In the genomic region with DNA sequence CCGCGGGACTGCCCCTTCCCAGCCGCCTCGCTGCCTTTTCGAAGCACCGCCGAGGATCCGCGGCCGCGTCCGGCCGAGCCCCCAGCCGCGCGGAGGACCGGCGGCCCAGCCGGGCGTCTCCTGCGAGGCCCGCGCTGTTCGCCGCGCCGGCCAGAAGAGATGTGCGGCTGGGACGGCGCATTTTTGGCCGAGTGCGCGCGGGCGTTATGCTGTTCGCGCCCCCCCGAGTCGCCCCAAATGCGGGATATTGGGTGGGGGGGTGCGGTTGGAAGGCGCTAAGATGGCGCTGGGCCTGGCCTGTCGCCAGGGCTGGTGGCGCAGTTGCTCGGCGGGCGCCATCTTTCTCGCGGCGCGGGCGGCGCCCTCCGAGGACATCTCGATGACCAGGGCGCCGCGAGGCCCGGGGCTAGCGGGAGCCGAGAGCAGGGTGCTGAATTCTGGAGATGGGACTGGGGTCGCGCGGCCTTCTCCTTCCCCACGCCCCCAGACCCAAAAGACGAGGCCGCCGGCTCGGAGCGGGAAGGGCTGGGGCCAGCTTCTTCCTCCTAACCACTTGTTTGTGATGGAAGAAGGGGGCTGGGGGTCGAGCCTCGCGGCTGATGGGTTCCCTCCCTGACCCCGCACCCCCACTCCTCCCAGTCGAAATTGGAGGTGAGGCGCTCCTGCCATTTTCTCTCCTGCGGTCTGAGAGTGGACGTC, we compare ENCODE assay signal across 7 cellular contexts.
A peak's percentile ranks its signal among the peaks of the same experiment; 100 is the strongest.
DNase-seq lines count a peak whose midpoint lies in the region; ATAC-seq and TF ChIP-seq lines count a peak whose summit lies in the region.

No MANE protein-coding gene starts in this region.

- ATAC-seq in HG03196 (IDR thresholded peaks at IDR 0.05; ENCODE audit: unreplicated experiment) = peak; percentile 37

- H3K36me3 ChIP-seq in mucosa of rectum (ENCODE audit: control insufficient read depth in 2 of 2, insufficient read depth in 2 of 2, low read length in 2 of 2) = peaks cover 0 to 2% of the 10 kb centered on the region in 2 donors

- TF ChIP-seq POLR2A in erythroblast (IDR thresholded peaks at IDR 0.05; ENCODE audit: low read length) = peak; percentile 85

- peak overlapping the region; percentile 99 for H3K27ac ChIP-seq in mucosa of rectum (ENCODE audit: low read depth in 2 of 2, low read length in 2 of 2)

- H3K9me3 ChIP-seq in mucosa of rectum (ENCODE audit: control insufficient read depth in 2 of 2, low read length in 2 of 2) = no peaks in the 10 kb centered on the region

- H3K4me3 ChIP-seq in mucosa of rectum (ENCODE audit: low read length in 2 of 2) = peak overlapping the region; percentile 84 to 98

- H3K4me1 ChIP-seq in mucosa of rectum (ENCODE audit: control insufficient read depth in 2 of 2, insufficient read depth in 2 of 2, low read length in 2 of 2) = peaks cover 18 to 25% of the 10 kb centered on the region in 2 donors

- in situ Hi-C loops in GM13977 (cut with MboI; ENCODE audit: low pct_unique_long_range_greater_than_20kb, low sequenced_read_pairs, unreplicated experiment) = no loop called here

- no peak for TF ChIP-seq CTCF in GM13977 (IDR thresholded peaks at IDR 0.05; ENCODE audit: extremely low read depth, insufficient read depth, missing control alignments)

- no peaks in the 10 kb centered on the region for H3K27me3 ChIP-seq in mucosa of rectum (ENCODE audit: control insufficient read depth in 2 of 2, insufficient read depth in 2 of 2, low read length in 2 of 2)

- peak overlapping the region; percentile 100 for H3K9ac ChIP-seq in mucosa of rectum (ENCODE audit: low read depth in 1 of 2, low read length in 2 of 2)

- DNase-seq in GM13977 (ENCODE audit: low spot score) (peak; percentile 80), NOMO-1 treated with dmso at 0.1 percent for 144 hours (lab: John Stamatoyannopoulos, UW; ENCODE audit: unreplicated experiment) (peak; percentile 15), activated T-cell treated with anti-CD3 and anti-CD28 coated beads for 1 hour (ENCODE audit: low read depth) (peak; percentile 72), erythroblast (lab: John Stamatoyannopoulos, UW) (peak; percentile 89 to 94)
- peak; percentile 43 to 59 for DNase-seq in stimulated activated CD8-positive, alpha-beta memory T cell treated with anti-CD3 and anti-CD28 coated beads, Interleukin-4, amount 100 ng/mL, for 4 hours (ENCODE audit: low read depth in 2 of 2, low spot score in 1 of 2)

Comparison
In these comparisons a context has a peak if more than half of its experiments do, and no peak if none do; other contexts are left out.
1. Peak in every context shown above with its lines: DNase-seq, ATAC-seq, H3K4me3 ChIP-seq and H3K27ac ChIP-seq.
2. DNase-seq: peak in every context shown above with its lines; median percentile 92 in erythroblast; 80 in GM13977; 72 in activated T-cell treated with anti-CD3 and anti-CD28 coated beads for 1 hour; 51 in stimulated activated CD8-positive, alpha-beta memory T cell treated with anti-CD3 and anti-CD28 coated beads, Interleukin-4, amount 100 ng/mL, for 4 hours; 15 in NOMO-1 treated with dmso at 0.1 percent for 144 hours.